Comparison of ENCODE assay signal across 16 cellular contexts in the genomic region with DNA sequence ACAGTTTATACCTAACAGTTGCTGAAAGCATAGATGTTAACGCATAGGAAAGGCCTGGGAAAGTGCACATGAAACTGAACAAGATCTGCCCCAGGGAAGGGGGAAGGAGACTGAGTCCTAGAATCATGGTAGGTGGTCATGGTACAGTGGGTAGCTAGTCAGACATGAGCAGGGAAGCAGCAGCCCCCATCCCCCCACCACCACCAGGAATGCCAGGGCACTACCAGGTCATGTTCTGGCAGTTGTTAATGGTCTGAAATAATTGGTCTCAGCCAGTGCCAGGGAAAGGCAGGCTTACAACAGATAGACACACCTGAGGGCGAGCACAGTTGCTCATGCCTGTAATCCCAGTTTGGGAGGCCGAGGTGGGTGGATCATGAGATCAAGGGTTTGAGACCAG.
DNase-seq lines count a peak whose midpoint lies in the region; FAIRE-seq and TF ChIP-seq lines count a peak whose summit lies in the region.
"Had no signal": no experiment of that assay in that cellular context is flagged by ENCODE, and none has a peak within 500 bp of the region (broad histone marks: within the 10 kb centered on the region; RNA-seq: fewer than 3 reads in every experiment).

No MANE protein-coding gene starts in this region.

- no peak overlapping the region for H3K4me3 ChIP-seq in thyroid gland (replicated peaks in 1 of 3)
- H3K4me3 ChIP-seq: GM12878, HAP-1, SJSA1 had no signal

- H3K27me3 ChIP-seq in thyroid gland, result no peaks in the 10 kb centered on the region
- H3K27me3 ChIP-seq: SJSA1 had no signal

- no peak for TF ChIP-seq CTCF in thyroid gland (IDR thresholded peaks at IDR 0.05)

- no peak for TF ChIP-seq POLR2A in thyroid gland (IDR thresholded peaks at IDR 0.05)

- H3K4me1 ChIP-seq in thyroid gland, result peaks cover 0 to 16% of the 10 kb centered on the region in 2 donors
- H3K4me1 ChIP-seq: HAP-1, SJSA1 had no signal

- peaks cover 22% of the 10 kb centered on the region for H3K9me3 ChIP-seq in KOPT-K1 (ENCODE audit: insufficient read depth, low read length, poor library complexity, severe bottlenecking)
- H3K9me3 ChIP-seq in thyroid gland, result no peaks in the 10 kb centered on the region
- H3K9me3 ChIP-seq: HAP-1, SJSA1 had no signal

- intact Hi-C loops in thyroid gland (cut with DNase I) (no loop called here), cardiac septum (cut with DNase I) (no loop called here)

- FAIRE-seq in RCC 7860 (lab: Jason Lieb, UNC), result no peak
- FAIRE-seq: G401.6, GM12878, GM18507 had no signal

- 49 to 51% methylated on average over 2 to 3 of the region's 3 CpGs for WGBS in thyroid gland, 2 donors

- H3K36me3 ChIP-seq in KOPT-K1 (ENCODE audit: insufficient read depth, low read length), result no peaks in the 10 kb centered on the region
- no peaks in the 10 kb centered on the region for H3K36me3 ChIP-seq in thyroid gland
- H3K36me3 ChIP-seq: HAP-1, SJSA1 had no signal

- peak overlapping the region; percentile 89 for H3K27ac ChIP-seq in KOPT-K1 (ENCODE audit: low read depth, low read length, poor library complexity, severe bottlenecking)
- peak overlapping the region; percentile 55 to 72 (median 58) for H3K27ac ChIP-seq in thyroid gland
- H3K27ac ChIP-seq: SJSA1 had no signal

- DNase-seq in RCC 7860 (ENCODE audit: low spot score) (peak; percentile 53), left kidney (ENCODE audit: low read depth, low spot score) (peak; percentile 76), thyroid gland (peak; percentile 72 to 84), cardiac septum (ENCODE audit: low spot score) (no peak), dermis blood vessel endothelial cell (no peak)
- no peak for DNase-seq in stimulated activated naive CD4-positive, alpha-beta T cell treated with Interleukin-2 at 50 U/mL for 16 hours (lab: John Stamatoyannopoulos, UW)
- DNase-seq: CD4-positive, alpha-beta T cell; DND-41; NCI-H1930; PC-3 had no signal

Comparison
In these comparisons a context has a peak if more than half of its experiments do, and no peak if none do; other contexts are left out.
1. DNase-seq: peak in RCC 7860 (single experiment), left kidney (single experiment) and thyroid gland (2 of 2); none in cardiac septum (single experiment), stimulated activated naive CD4-positive, alpha-beta T cell treated with Interleukin-2 at 50 U/mL for 16 hours (single experiment) and dermis blood vessel endothelial cell (single experiment).